In the genomic region with DNA sequence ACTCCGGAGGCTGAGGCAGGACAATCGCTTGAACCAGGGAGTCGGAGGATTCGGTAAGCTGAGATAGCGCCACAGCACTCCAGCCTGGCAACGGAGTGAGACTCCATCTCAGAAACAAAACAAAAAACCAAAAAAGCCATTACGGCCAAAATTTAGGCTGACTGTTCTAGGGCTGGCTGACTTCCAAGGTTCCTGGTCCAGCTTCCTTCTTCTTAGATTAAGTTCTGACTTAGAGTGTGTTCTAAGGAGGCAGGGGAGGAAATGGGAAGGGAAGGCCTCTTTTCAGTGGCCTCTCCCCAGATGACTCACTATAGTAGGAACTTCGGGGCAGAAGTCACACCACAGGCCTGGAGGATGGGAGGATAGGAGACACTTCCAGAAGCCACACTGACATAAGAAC, we compare ENCODE assay signal across 10 cellular contexts. TPM values are rescaled to one million over a fixed set of nuclear protein-coding genes. Genes with fewer than 3 reads are reported as not detected.
DNase-seq lines count a peak whose midpoint lies in the region; ATAC-seq and TF ChIP-seq lines count a peak whose summit lies in the region.
"Had no signal": no experiment of that assay in that cellular context is flagged by ENCODE, and none has a peak within 500 bp of the region (broad histone marks: within the 10 kb centered on the region; RNA-seq: fewer than 3 reads in every experiment).

No MANE protein-coding gene starts in this region.

- no peak for ATAC-seq in GM19452 (IDR thresholded peaks at IDR 0.05; ENCODE audit: unreplicated experiment)

- H3K79me2 ChIP-seq in MM.1S (ENCODE audit: low read length): no peaks in the 10 kb centered on the region

- H3K9ac ChIP-seq in MM.1S (ENCODE audit: low read length): no peak overlapping the region

- H3K4me2 ChIP-seq in MM.1S (ENCODE audit: low read depth, low read length): no peak overlapping the region

- H3K9me3 ChIP-seq in muscle layer of duodenum (ENCODE audit: control insufficient read depth in 1 of 2, low read length in 2 of 2): no peaks in the 10 kb centered on the region
- no peaks in the 10 kb centered on the region for H3K9me3 ChIP-seq in MM.1S (replicated peaks; ENCODE audit: insufficient read depth, low read length)

- H3F3A ChIP-seq in MM.1S (ENCODE audit: insufficient read depth, low read length): no peaks in the 10 kb centered on the region

- H3K27ac ChIP-seq in muscle layer of duodenum (ENCODE audit: low read length) (peak overlapping the region; percentile 79), MM.1S (ENCODE audit: low read length) (no peak overlapping the region)

- H3K27me3 ChIP-seq in muscle layer of duodenum (ENCODE audit: low read depth, low read length) (no peaks in the 10 kb centered on the region), MM.1S (replicated peaks; ENCODE audit: insufficient read depth, low read length) (no peaks in the 10 kb centered on the region)

- DNase-seq in 8988T: peak; percentile 59
- DNase-seq in M059J (ENCODE audit: low read depth): peak; percentile 96
- DNase-seq in epidermal melanocyte (ENCODE audit: insufficient read length, low spot score): peak; percentile 61
- DNase-seq in NCI-H2107 treated with DMSO at 0.1 percent for 48 hours (lab: John Stamatoyannopoulos, UW; ENCODE audit: unreplicated experiment): no peak
- no peak for DNase-seq in MM.1S
- DNase-seq in COR-L47 (lab: John Stamatoyannopoulos, UW): no peak
- DNase-seq: DMS53, NCI-H1105 had no signal

- H3K4me1 ChIP-seq in muscle layer of duodenum (ENCODE audit: control insufficient read depth in 1 of 2, insufficient read depth in 2 of 2, low read length in 2 of 2) (peaks cover 8 to 10% of the 10 kb centered on the region in 2 donors), MM.1S (ENCODE audit: low read length) (no peaks in the 10 kb centered on the region)

- no peaks in the 10 kb centered on the region for H3K9me2 ChIP-seq in MM.1S (replicated peaks; ENCODE audit: insufficient read depth, low read length)

- H2AFZ ChIP-seq in MM.1S (ENCODE audit: low read length): no peak overlapping the region

- no peaks in the 10 kb centered on the region for H4K20me1 ChIP-seq in MM.1S (ENCODE audit: insufficient read depth, low read length)

- H3K4me3 ChIP-seq in muscle layer of duodenum (ENCODE audit: low read depth in 1 of 2, low read length in 2 of 2): no peak overlapping the region
- H3K4me3 ChIP-seq in MM.1S (ENCODE audit: low read length): no peak overlapping the region

- H3K36me3 ChIP-seq in muscle layer of duodenum (ENCODE audit: control insufficient read depth in 1 of 2, insufficient read depth in 2 of 2, low read length in 2 of 2) (peaks cover 19 to 38% of the 10 kb centered on the region in 2 donors), MM.1S (replicated peaks; ENCODE audit: insufficient read depth, low read length) (no peaks in the 10 kb centered on the region)

- no peak for TF ChIP-seq CTCF in MM.1S (IDR thresholded peaks at IDR 0.05; ENCODE audit: low read length)

RNA-seq across cellular contexts. Expression of gene CLEC18B, which starts 27.7 kb away (rescaled TPM):
- 0.44 TPM in 1 of 2 replicates, not detected in the other for total RNA-seq in M059J (2014; rRNA removed; shearing (Covaris generic))

Comparison
In these comparisons a context has a peak if more than half of its experiments do, and no peak if none do; other contexts are left out.
1. DNase-seq: peak in 8988T (single experiment), M059J (single experiment) and epidermal melanocyte (single experiment); none in NCI-H2107 treated with DMSO at 0.1 percent for 48 hours (single experiment), MM.1S (single experiment) and COR-L47 (single experiment).